ENCODE assay signal across 13 cellular contexts in the genomic region with DNA sequence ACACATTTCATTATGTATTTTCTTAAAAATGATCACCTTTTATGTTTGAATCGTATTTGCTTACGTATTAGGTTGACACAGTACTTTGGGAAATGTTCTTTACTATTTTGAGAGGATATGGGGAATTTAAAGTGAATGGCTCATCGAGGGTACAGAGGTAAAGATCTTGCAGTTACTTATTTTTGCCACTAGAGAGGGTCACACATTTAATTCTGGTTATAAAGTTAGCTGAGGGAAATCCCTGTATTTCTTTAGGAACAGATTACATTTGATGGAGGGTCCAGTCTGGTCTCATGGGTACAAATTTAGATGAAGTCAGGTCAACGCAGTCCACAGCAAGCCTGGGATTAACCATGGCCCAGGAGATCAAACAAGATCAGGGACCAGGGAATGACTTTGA. TPM values are rescaled to one million over a fixed set of nuclear protein-coding genes. Genes with fewer than 3 reads are reported as not detected.
DNase-seq lines count a peak whose midpoint lies in the region; TF ChIP-seq lines count a peak whose summit lies in the region.
"Had no signal": no experiment of that assay in that cellular context is flagged by ENCODE, and none has a peak within 500 bp of the region (broad histone marks: within the 10 kb centered on the region; RNA-seq: fewer than 3 reads in every experiment).

No MANE protein-coding gene starts in this region.

- H3K4me3 ChIP-seq in sigmoid colon, result no peak overlapping the region
- H3K4me3 ChIP-seq in brain microvascular endothelial cell (ENCODE audit: low read depth, low read length), result no peak overlapping the region
- H3K4me3 ChIP-seq: esophagus squamous epithelium had no signal

- peak; percentile 17 for DNase-seq in AG08395 (ENCODE audit: low spot score)
- no peak for DNase-seq in GM13977 (ENCODE audit: low spot score)
- DNase-seq in RWPE1 (ENCODE audit: low spot score), result peak; percentile 17
- peak; percentile 14 for DNase-seq in germinal center (ENCODE audit: low spot score)
- DNase-seq in NCI-H2029 treated with DMSO at 0.1 percent for 48 hours (lab: John Stamatoyannopoulos, UW), result no peak
- no peak for DNase-seq in sigmoid colon
- DNase-seq in NCI-H1436 (lab: John Stamatoyannopoulos, UW), result no peak
- DNase-seq in brain microvascular endothelial cell, result no peak
- DNase-seq: activated CD4-positive, alpha-beta T cell treated with anti-CD3 and anti-CD28 coated beads for 48 hours; esophagus squamous epithelium; NCI-H1105 treated with DMSO at 0.1 percent for 48 hours had no signal

- no peaks in the 10 kb centered on the region for H3K9me3 ChIP-seq in sigmoid colon
- H3K9me3 ChIP-seq: esophagus squamous epithelium had no signal

- POLR2A ChIA-PET in RWPE1 (lab: Yijun Ruan, JAX; ENCODE audit: low non-redundant PET), result no interaction called here

- H3K4me1 ChIP-seq in sigmoid colon, result no peaks in the 10 kb centered on the region
- H3K4me1 ChIP-seq: esophagus squamous epithelium had no signal

- H3K27ac ChIP-seq in RWPE1 (no peak overlapping the region), sigmoid colon (no peak overlapping the region), brain microvascular endothelial cell (no peak overlapping the region)
- H3K27ac ChIP-seq: esophagus squamous epithelium had no signal

- H3K36me3 ChIP-seq in sigmoid colon, result peaks cover 0 to 51% (median 6%) of the 10 kb centered on the region in 4 donors
- H3K36me3 ChIP-seq in brain microvascular endothelial cell (replicated peaks), result no peaks in the 10 kb centered on the region

- 59 to 85% methylated on average over 4 of the region's 4 CpGs for WGBS in sigmoid colon, 2 donors

- no peak for TF ChIP-seq EP300 in sigmoid colon (IDR thresholded peaks at IDR 0.05)

- in situ Hi-C loops in GM13977 (cut with MboI; ENCODE audit: low pct_unique_long_range_greater_than_20kb, low sequenced_read_pairs, unreplicated experiment), result no loop called here
- in situ Hi-C loops in brain microvascular endothelial cell (cut with HindIII; ENCODE audit: low pct_ligation_motif_present, low sequenced_read_pairs), result no loop called here

- TF ChIP-seq CTCF in GM13977 (IDR thresholded peaks at IDR 0.05; ENCODE audit: extremely low read depth, insufficient read depth, missing control alignments) (peak; percentile 3), RWPE1 (conservative IDR thresholded peaks at IDR 0.05; ENCODE audit: low read depth) (peak; percentile 17; the same call in 1 of the 2 replicates), sigmoid colon (IDR thresholded peaks at IDR 0.05) (no peak), brain microvascular endothelial cell (IDR thresholded peaks at IDR 0.05; ENCODE audit: low read depth, low read length, missing control alignments) (no peak)

- no peak for TF ChIP-seq POLR2A in sigmoid colon (IDR thresholded peaks at IDR 0.05)

- CTCF ChIA-PET in RWPE1 (lab: Yijun Ruan, JAX), result interaction anchor here (0.5 to 0.7 kb wide), 4 partner anchors 79 to 1207 kb away, joined by 3 to 4 read pairs (median 4); no protein-coding TSS in a partner anchor

- no peaks in the 10 kb centered on the region for H3K27me3 ChIP-seq in sigmoid colon
- no peaks in the 10 kb centered on the region for H3K27me3 ChIP-seq in brain microvascular endothelial cell (replicated peaks)
- H3K27me3 ChIP-seq: esophagus squamous epithelium had no signal

- intact Hi-C loops in sigmoid colon (cut with DNase I), result no loop called here

RNA-seq across cellular contexts. Expression of gene DYNC2LI1, which starts 24.5 kb away (rescaled TPM):
- 10 to 100 TPM; 15.1 to 32.1 (median 25.1) TPM for total RNA-seq in sigmoid colon
- polyA plus RNA-seq in sigmoid colon, result 10 to 100 TPM; 11.7 to 27.6 (median 26.8) TPM

RNA-seq across cellular contexts. Expression of gene ABCG5, which starts 40.3 kb away (rescaled TPM):
- total RNA-seq in sigmoid colon, result not detected
- under 1 TPM in 2 of 3 donors, not detected in 1; 0.10 to 0.23 TPM for polyA plus RNA-seq in sigmoid colon
- total RNA-seq: esophagus squamous epithelium, lung microvascular endothelial cell, sciatic nerve had no signal

RNA-seq across cellular contexts. Expression of gene ABCG8, which starts 40.5 kb away (rescaled TPM):
- total RNA-seq in sigmoid colon, result not detected
- polyA plus RNA-seq in sigmoid colon, result under 1 TPM in 2 of 3 donors, not detected in 1; under 0.01 to 0.16 TPM
- total RNA-seq: esophagus squamous epithelium, lung microvascular endothelial cell, sciatic nerve had no signal

Comparison
In these comparisons a context has a peak if more than half of its experiments do, and no peak if none do; other contexts are left out.
1. DNase-seq: peak in AG08395 (single experiment), RWPE1 (single experiment) and germinal center (single experiment); none in GM13977 (single experiment), NCI-H2029 treated with DMSO at 0.1 percent for 48 hours (single experiment), sigmoid colon (single experiment), NCI-H1436 (single experiment) and brain microvascular endothelial cell (single experiment).
2. CTCF ChIP-seq: peak in GM13977 (single experiment) and RWPE1 (single experiment); none in sigmoid colon (0 of 4) and brain microvascular endothelial cell (single experiment).